ENCODE assay signal across 1 cellular context in genomic region chr14:75440733-75441474, GRCh38.
TF ChIP-seq lines count a peak whose summit lies in the region.

No MANE protein-coding gene starts in this region.

TF ChIP-seq in GM12878, 131 proteins besides CTCF, POLR2A, EP300 and RAD21:
- 0 out of 2 replicates have a peak, but pooled peaks have one; percentile 19 for TF ChIP-seq YY1 (IDR thresholded peaks at IDR 0.05; ENCODE audit: low read depth, low read length)
- TF ChIP-seq NR2C1 (IDR thresholded peaks at IDR 0.05) = no peak
